ENCODE assay signal across 14 cellular contexts in genomic region chr3:54999801-55000200, GRCh38.
DNase-seq lines count a peak whose midpoint lies in the region; ATAC-seq, FAIRE-seq and TF ChIP-seq lines count a peak whose summit lies in the region.
"Had no signal": no experiment of that assay in that cellular context is flagged by ENCODE, and none has a peak within 500 bp of the region (broad histone marks: within the 10 kb centered on the region; RNA-seq: fewer than 3 reads in every experiment).

No MANE protein-coding gene starts in this region.

- 68 to 88% methylated on average over 2 of the region's 2 CpGs for WGBS in endodermal cell (ENCODE audit: insufficient coverage in 1 of 2, insufficient read length in 1 of 2), 2 experiments
- WGBS in prostate gland: 78% methylated on average over 2 of the region's 2 CpGs

- no peak for FAIRE-seq in HTR-8/SVneo (lab: Jason Lieb, UNC)
- FAIRE-seq: GM18507, H54 had no signal

- no peak for TF ChIP-seq POLR2A in prostate gland (IDR thresholded peaks at IDR 0.05)

- H3K4me1 ChIP-seq in HUES6 (ENCODE audit: control insufficient read depth, insufficient read depth, low read length) (peaks cover 22% of the 10 kb centered on the region), endodermal cell (ENCODE audit: control insufficient read depth, insufficient read depth, low read length) (peaks cover 8% of the 10 kb centered on the region), prostate gland (replicated peaks) (no peaks in the 10 kb centered on the region)

- DNase-seq in NCI-H524 treated with DMSO at 0.1 percent for 48 hours (lab: John Stamatoyannopoulos, UW): peak; percentile 61
- no peak for DNase-seq in endodermal cell
- no peak for DNase-seq in osteocyte (ENCODE audit: extremely low spot score, unreplicated experiment)
- DNase-seq in HTR-8/SVneo (ENCODE audit: insufficient read length, low spot score): no peak
- no peak for DNase-seq in prostate gland (ENCODE audit: low spot score)
- DNase-seq: activated CD4-positive, alpha-beta T cell treated with anti-CD3 and anti-CD28 coated beads, Interleukin-2, amount 10 ng/mL, durations not matched to agents 7 days and 5 days; CD4-positive, alpha-beta T cell; NCI-H187 treated with DMSO at 0.1 percent for 48 hours had no signal

- H3K27ac ChIP-seq in HUES6 (ENCODE audit: low read depth, low read length) (peak overlapping the region; percentile 50; the same call in 1 of the 2 replicates), endodermal cell (ENCODE audit: low read depth, low read length) (peak overlapping the region; percentile 77), prostate gland (no peak overlapping the region)

- H3K27me3 ChIP-seq in HUES6 (ENCODE audit: control insufficient read depth, insufficient read depth, low read length) (no peaks in the 10 kb centered on the region), endodermal cell (ENCODE audit: control insufficient read depth, insufficient read depth, low read length, poor library complexity, severe bottlenecking) (no peaks in the 10 kb centered on the region), prostate gland (replicated peaks; ENCODE audit: insufficient read depth) (no peaks in the 10 kb centered on the region)

- H3K9me3 Mint-ChIP-seq in endodermal cell (peaks cover 7% of the 10 kb centered on the region), osteocyte (ENCODE audit: unreplicated experiment) (no peaks in the 10 kb centered on the region)
- H3K9me3 Mint-ChIP-seq: CD4-positive, alpha-beta T cell had no signal

- TF ChIP-seq CTCF in endodermal cell (conservative IDR thresholded peaks at IDR 0.05) (no peak), osteocyte (IDR thresholded peaks at IDR 0.05) (no peak), prostate gland (IDR thresholded peaks at IDR 0.05) (no peak)

- no peak overlapping the region for H3K4me3 ChIP-seq in HUES6 (ENCODE audit: low read depth, low read length)
- no peak overlapping the region for H3K4me3 ChIP-seq in endodermal cell (ENCODE audit: low read length)
- no peak overlapping the region for H3K4me3 ChIP-seq in prostate gland

- intact Hi-C loops in prostate gland (cut with DNase I): no loop called here

- H3K4me1 Mint-ChIP-seq in endodermal cell (no peaks in the 10 kb centered on the region), osteocyte (ENCODE audit: unreplicated experiment) (peaks cover 19% of the 10 kb centered on the region)
- H3K4me1 Mint-ChIP-seq: activated CD4-positive, alpha-beta T cell treated with anti-CD3 and anti-CD28 coated beads, Interleukin-2, amount 10 ng/mL, durations not matched to agents 7 days and 5 days had no signal

- H3K36me3 Mint-ChIP-seq in endodermal cell (ENCODE audit: low read depth) (no peaks in the 10 kb centered on the region), osteocyte (ENCODE audit: unreplicated experiment) (no peaks in the 10 kb centered on the region)
- H3K36me3 Mint-ChIP-seq: natural killer cell treated with Interleukin-12 subunit alpha and Interleukin-12 subunit beta and Interleukin-15 and Interleukin-18, amount 100 ng/mL, for 72 hours had no signal

- H3K27me3 Mint-ChIP-seq in endodermal cell (ENCODE audit: insufficient read depth) (no peaks in the 10 kb centered on the region), osteocyte (ENCODE audit: unreplicated experiment) (no peaks in the 10 kb centered on the region)
- H3K27me3 Mint-ChIP-seq: activated CD4-positive, alpha-beta T cell treated with anti-CD3 and anti-CD28 coated beads, Interleukin-2, amount 10 ng/mL, durations not matched to agents 7 days and 5 days; CD4-positive, alpha-beta T cell; natural killer cell treated with Interleukin-12 subunit alpha and Interleukin-12 subunit beta and Interleukin-15 and Interleukin-18, amount 100 ng/mL, for 72 hours had no signal

- H3K36me3 ChIP-seq in HUES6 (ENCODE audit: control insufficient read depth, insufficient read depth, low read length) (no peaks in the 10 kb centered on the region), endodermal cell (ENCODE audit: control insufficient read depth, insufficient read depth, low read length) (no peaks in the 10 kb centered on the region), prostate gland (no peaks in the 10 kb centered on the region)

- H3K9ac ChIP-seq in HUES6 (ENCODE audit: low read length) (no peak overlapping the region), endodermal cell (ENCODE audit: extremely low read depth, low read length, poor library complexity, severe bottlenecking) (no peak overlapping the region)

- H3K4me3 Mint-ChIP-seq in endodermal cell: no peak overlapping the region
- H3K4me3 Mint-ChIP-seq in osteocyte (ENCODE audit: unreplicated experiment): no peak overlapping the region
- H3K4me3 Mint-ChIP-seq: activated CD4-positive, alpha-beta T cell treated with anti-CD3 and anti-CD28 coated beads, Interleukin-2, amount 10 ng/mL, durations not matched to agents 7 days and 5 days; CD4-positive, alpha-beta T cell; natural killer cell treated with Interleukin-12 subunit alpha and Interleukin-12 subunit beta and Interleukin-15 and Interleukin-18, amount 100 ng/mL, for 72 hours had no signal

- H3K9me3 ChIP-seq in HUES6 (ENCODE audit: control insufficient read depth, insufficient read depth, low read depth, low read length) (no peaks in the 10 kb centered on the region), endodermal cell (ENCODE audit: control insufficient read depth, low read length) (no peaks in the 10 kb centered on the region), prostate gland (no peaks in the 10 kb centered on the region)

- ATAC-seq in HG03175 (IDR thresholded peaks at IDR 0.05; ENCODE audit: unreplicated experiment): no peak
- ATAC-seq: left colon; natural killer cell treated with Interleukin-12 subunit alpha and Interleukin-12 subunit beta and Interleukin-15 and Interleukin-18, amount 100 ng/mL, for 72 hours had no signal

- H3K27ac Mint-ChIP-seq in endodermal cell: peak overlapping the region; percentile 84
- peak overlapping the region; percentile 66 for H3K27ac Mint-ChIP-seq in osteocyte (ENCODE audit: unreplicated experiment)
- H3K27ac Mint-ChIP-seq: activated CD4-positive, alpha-beta T cell treated with anti-CD3 and anti-CD28 coated beads, Interleukin-2, amount 10 ng/mL, durations not matched to agents 7 days and 5 days; CD4-positive, alpha-beta T cell; natural killer cell treated with Interleukin-12 subunit alpha and Interleukin-12 subunit beta and Interleukin-15 and Interleukin-18, amount 100 ng/mL, for 72 hours had no signal

Comparison
In these comparisons a context has a peak if more than half of its experiments do, and no peak if none do; other contexts are left out.
1. H3K27ac ChIP-seq: peak in HUES6 (single experiment) and endodermal cell (single experiment); none in prostate gland (0 of 2).